Comparison of ENCODE assay signal across 8 cellular contexts in the genomic region with DNA sequence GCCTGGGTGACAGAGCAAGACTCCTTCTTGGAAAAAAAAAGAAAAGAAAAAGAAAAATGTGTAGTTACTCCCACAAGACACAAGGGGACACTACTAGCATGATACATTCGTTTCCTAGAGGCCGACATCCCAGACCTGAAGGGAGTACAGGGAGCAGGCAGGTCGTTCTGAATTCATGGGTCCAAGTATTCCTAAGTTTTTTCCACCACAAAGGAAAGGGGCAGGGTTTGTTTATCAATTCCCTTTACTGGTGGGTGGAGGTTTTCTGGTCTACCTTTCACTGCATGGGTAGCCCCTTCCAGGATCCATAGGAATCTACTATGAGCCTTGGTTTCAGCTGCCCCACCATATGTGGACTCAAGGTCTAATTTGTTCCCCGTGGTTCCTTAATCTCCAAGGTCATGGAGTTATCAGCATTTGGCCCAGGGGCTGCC. TPM values are rescaled to one million over a fixed set of nuclear protein-coding genes. Genes with fewer than 3 reads are reported as not detected.
A peak's percentile ranks its signal among the peaks of the same experiment; 100 is the strongest.
DNase-seq lines count a peak whose midpoint lies in the region; ATAC-seq, FAIRE-seq and TF ChIP-seq lines count a peak whose summit lies in the region.

No MANE protein-coding gene starts in this region.

- H3K4me3 ChIP-seq in GM12878 (no peak overlapping the region), skeletal muscle satellite cell (ENCODE audit: low read length) (no peak overlapping the region)

- H3K36me3 ChIP-seq in GM12878 (ENCODE audit: control insufficient read depth in 2 of 2, insufficient read depth in 2 of 2, low read length in 1 of 2), result no peaks in the 10 kb centered on the region
- H3K36me3 ChIP-seq in skeletal muscle satellite cell (ENCODE audit: insufficient read depth, low read length), result no peaks in the 10 kb centered on the region

- H3K4me1 ChIP-seq in GM12878 (ENCODE audit: control insufficient read depth, insufficient read depth, low read length) (peaks cover 16% of the 10 kb centered on the region), skeletal muscle satellite cell (ENCODE audit: control insufficient read depth, insufficient read depth, low read length) (peaks cover 10% of the 10 kb centered on the region)

- H3K9ac ChIP-seq in GM12878 (ENCODE audit: control insufficient read depth, insufficient read depth, low read length) (no peak overlapping the region), skeletal muscle satellite cell (ENCODE audit: low read depth, low read length) (peak overlapping the region; percentile 9)

- ATAC-seq in GM12878 (peak; percentile 42), HG03280 (IDR thresholded peaks at IDR 0.05; ENCODE audit: unreplicated experiment) (no peak)

- TF ChIP-seq POLR2A in GM12878 (IDR thresholded peaks at IDR 0.05; ENCODE audit: low read depth, low read length), result no peak

- no peak overlapping the region for H3K27ac ChIP-seq in GM12878 (ENCODE audit: control insufficient read depth, insufficient read depth)

- peak; percentile 94 for TF ChIP-seq RAD21 in GM12878 (IDR thresholded peaks at IDR 0.05; ENCODE audit: insufficient read depth, low read depth, low read length)

- in situ Hi-C loops in GM12878 (cut with MboI), result loop anchor here (5.0 kb wide), 1 partner anchor 146 kb away; no protein-coding TSS in a partner anchor

- H3K27me3 ChIP-seq in GM12878 (replicated peaks in 1 of 2; ENCODE audit: control insufficient read depth in 2 of 2, insufficient read depth in 2 of 2, low read length in 1 of 2) (no peaks in the 10 kb centered on the region; a peak in 1 of 4 replicates), skeletal muscle satellite cell (ENCODE audit: control insufficient read depth, insufficient read depth, low read length) (no peaks in the 10 kb centered on the region)

- peak; percentile 88 for DNase-seq in DMS79 treated with DMSO at 0.1 percent for 48 hours (lab: John Stamatoyannopoulos, UW)
- peak; percentile 86 for DNase-seq in HuH-7.5 (ENCODE audit: low spot score)
- DNase-seq in NCI-H82 (lab: John Stamatoyannopoulos, UW), result peak; percentile 82
- no peak for DNase-seq in GM12878 (ENCODE audit: low read depth, low spot score)
- DNase-seq in iPS DF 19.7 (ENCODE audit: low read depth, low spot score), result peak; percentile 57
- DNase-seq in NK-92 treated with Interleukin-12 subunit alpha and Interleukin-12 subunit beta, amount 100 ng/mL, for 24 hours (lab: John Stamatoyannopoulos, UW), result no peak

- RAD21 ChIA-PET in GM12878 (lab: Charles Lee; ENCODE audit: unreplicated experiment), result interaction anchor here (1.0 to 1.9 kb wide), 5 partner anchors 15 to 144 kb away, joined by 5 to 10 read pairs (median 5); no protein-coding TSS in a partner anchor

- H3K9me3 ChIP-seq in GM12878 (replicated peaks; ENCODE audit: control insufficient read depth, insufficient read depth, low read length), result no peaks in the 10 kb centered on the region
- no peaks in the 10 kb centered on the region for H3K9me3 ChIP-seq in skeletal muscle satellite cell (replicated peaks; ENCODE audit: low read length)

- SMC1A ChIA-PET in GM12878 (lab: Charles Lee; ENCODE audit: uncharacterized antibody, unreplicated experiment), result interaction anchor here (0.7 to 3.0 kb wide), 8 partner anchors 12 to 144 kb away, joined by 3 to 18 read pairs (median 5); partner anchors contain the start of gene FRMD8

- BruUV-seq in GM12878 (replicated peaks; lab: Mats Ljungman, UMichigan), result no TSS peak

- WGBS in GM12878 (ENCODE audit: insufficient coverage, insufficient replicate concordance, low lambda C conversion rate, missing lambda C conversion rate), result 1% methylated on average over 4 of the region's 4 CpGs

- TF ChIP-seq CTCF in GM12878 (IDR thresholded peaks at IDR 0.05 in 2 of 3, conservative IDR thresholded peaks at IDR 0.05 in 1 of 3; ENCODE audit: control insufficient read depth in 2 of 3, extremely low read depth in 1 of 3, insufficient read depth in 1 of 3, low read depth in 3 of 3, low read length in 3 of 3), result peak; percentile 74 to 79 (median 76)

- H3K79me2 ChIP-seq in GM12878 (ENCODE audit: control insufficient read depth, insufficient read depth, low read length), result no peaks in the 10 kb centered on the region

- intact Hi-C loops in GM12878 (cut with micrococcal nuclease; ENCODE audit: unreplicated experiment), result loop anchor here (1.0 to 5.0 kb wide), 3 partner anchors 51 to 144 kb away; no protein-coding TSS in a partner anchor

- no peak for FAIRE-seq in GM12878 (lab: Jason Lieb, UNC)

- no peaks in the 10 kb centered on the region for H4K20me1 ChIP-seq in GM12878 (ENCODE audit: control insufficient read depth, insufficient read depth)

- peak overlapping the region; percentile 41 for H2AFZ ChIP-seq in GM12878 (ENCODE audit: control insufficient read depth, low read depth, low read length)

- CTCF ChIA-PET in GM12878 (lab: Yijun Ruan, JAX), result interaction anchor here (0.6 to 4.4 kb wide), 11 partner anchors 14 to 147 kb away, joined by 3 to 29 read pairs (median 4); no protein-coding TSS in a partner anchor

- TF ChIP-seq EP300 in GM12878 (IDR thresholded peaks at IDR 0.05; ENCODE audit: borderline replicate concordance in 1 of 2, control insufficient read depth in 1 of 2, low read depth in 2 of 2, low read length in 2 of 2), result no peak

- H3K4me2 ChIP-seq in GM12878 (ENCODE audit: control insufficient read depth, insufficient read depth), result no peak overlapping the region
- no peak overlapping the region for H3K4me2 ChIP-seq in skeletal muscle satellite cell (ENCODE audit: low read length)

- POLR2A ChIA-PET in GM12878 (lab: Charles Lee), result no interaction called here

RNA-seq across cellular contexts. Expression of gene TIGD3, which starts 11.8 kb away (rescaled TPM):
- 0.79 and 1.3 TPM in 2 replicates for total RNA-seq in GM12878 (2013; cell fraction: nucleolus; rRNA removed)
- total RNA-seq in GM12878 (2014; rRNA removed) (1.3 and 1.4 TPM in 2 replicates), GM12878 (2014; rRNA removed; fragmentation: Illumina TruSeq; extraction: Trizol) (0.18 and 0.49 TPM in 2 replicates), GM12878 (2021) (1.2 and 1.3 TPM in 2 replicates)
- 0.33 TPM for polyA plus RNA-seq in GM12878 (2011; ENCODE audit: low read depth)
- polyA plus RNA-seq in GM12878 (2011; rRNA removed) (0.20 and 0.41 TPM in 2 replicates), GM12878 (2014; fragmentation: Illumina TruSeq; extraction: Trizol) (0.25 and 0.52 TPM in 2 replicates), GM12878 (2014; fragmentation: Nextera tagmentation; extraction: Ambion mirVana) (under 1 TPM; 0.13 TPM), GM12878 (2014; rRNA removed) (0.66 and 1.00 TPM in 2 replicates), GM12878 (2016; fragmentation: Nextera tagmentation; extraction: Ambion mirVana) (under 1 TPM; 0.64 to 0.95 TPM)
- 0.37 and 0.59 TPM in 2 replicates for polyA plus RNA-seq in GM12878 (2011; cell fraction: cytosol; rRNA removed)
- 0.96 and 1.4 TPM in 2 replicates for polyA plus RNA-seq in GM12878 (2011; cell fraction: nucleus; rRNA removed)
- polyA plus RNA-seq in GM12878 (2012), result 0.50 and 0.94 TPM in 2 replicates
- 0.44 and 0.82 TPM in 2 replicates for polyA minus RNA-seq in GM12878 (2011; rRNA and poly(A)+ RNA removed)
- polyA minus RNA-seq in GM12878 (2011; cell fraction: cytosol; rRNA and poly(A)+ RNA removed), result not detected in 2 replicates
- 0.24 and 0.67 TPM in 2 replicates for polyA minus RNA-seq in GM12878 (2011; cell fraction: nucleus; rRNA and poly(A)+ RNA removed)
- total RNA-seq in skeletal muscle satellite cell (2012; rRNA removed), result under 0.01 TPM in 1 of 2 replicates, not detected in the other

RNA-seq across cellular contexts. Expression of gene SLC25A45, which starts 16.1 kb away (rescaled TPM):
- total RNA-seq in GM12878 (2013; cell fraction: nucleolus; rRNA removed), result 23.1 and 23.7 TPM in 2 replicates
- 19.4 and 22.8 TPM in 2 replicates for total RNA-seq in GM12878 (2014; rRNA removed)
- 10.8 and 13.1 TPM in 2 replicates for total RNA-seq in GM12878 (2014; rRNA removed; fragmentation: Illumina TruSeq; extraction: Trizol)
- total RNA-seq in GM12878 (2021), result 28.6 and 29.1 TPM in 2 replicates
- polyA plus RNA-seq in GM12878 (2011; ENCODE audit: low read depth), result 10.7 TPM
- 9.2 and 15.4 TPM in 2 replicates for polyA plus RNA-seq in GM12878 (2011; rRNA removed)
- 20.7 and 25.7 TPM in 2 replicates for polyA plus RNA-seq in GM12878 (2011; cell fraction: cytosol; rRNA removed)
- polyA plus RNA-seq in GM12878 (2011; cell fraction: nucleus; rRNA removed), result 46.7 and 57.3 TPM in 2 replicates
- 17.8 and 25.4 TPM in 2 replicates for polyA plus RNA-seq in GM12878 (2012)
- polyA plus RNA-seq in GM12878 (2014; fragmentation: Illumina TruSeq; extraction: Trizol), result 15.5 and 17.8 TPM in 2 replicates
- 1 to 10 TPM; 4.1 to 9.7 TPM for polyA plus RNA-seq in GM12878 (2014; fragmentation: Nextera tagmentation; extraction: Ambion mirVana)
- 33.7 and 35.5 TPM in 2 replicates for polyA plus RNA-seq in GM12878 (2014; rRNA removed)
- 10 to 100 TPM; 31.0 to 35.2 TPM for polyA plus RNA-seq in GM12878 (2016; fragmentation: Nextera tagmentation; extraction: Ambion mirVana)
- 3.9 and 9.1 TPM in 2 replicates for polyA minus RNA-seq in GM12878 (2011; rRNA and poly(A)+ RNA removed)
- 1.9 and 4.7 TPM in 2 replicates for polyA minus RNA-seq in GM12878 (2011; cell fraction: cytosol; rRNA and poly(A)+ RNA removed)
- 6.6 and 8.6 TPM in 2 replicates for polyA minus RNA-seq in GM12878 (2011; cell fraction: nucleus; rRNA and poly(A)+ RNA removed)
- 1.3 and 2.0 TPM in 2 replicates for total RNA-seq in skeletal muscle satellite cell (2012; rRNA removed)

RNA-seq across cellular contexts. Expression of gene FRMD8, which starts 20.1 kb away (rescaled TPM):
- total RNA-seq in GM12878 (2013; cell fraction: nucleolus; rRNA removed), result 52.5 and 60.5 TPM in 2 replicates
- total RNA-seq in GM12878 (2014; rRNA removed) (40.9 and 47.5 TPM in 2 replicates), GM12878 (2014; rRNA removed; fragmentation: Illumina TruSeq; extraction: Trizol) (12.2 and 14.3 TPM in 2 replicates), GM12878 (2021) (65.1 and 69.4 TPM in 2 replicates)
- polyA plus RNA-seq in GM12878 (2011; ENCODE audit: low read depth), result 8.2 TPM
- polyA plus RNA-seq in GM12878 (2011; rRNA removed) (8.0 and 18.4 TPM in 2 replicates), GM12878 (2014; fragmentation: Illumina TruSeq; extraction: Trizol) (6.6 and 14.0 TPM in 2 replicates), GM12878 (2014; fragmentation: Nextera tagmentation; extraction: Ambion mirVana) (1 to 10 TPM; 8.3 TPM), GM12878 (2014; rRNA removed) (53.8 and 55.9 TPM in 2 replicates), GM12878 (2016; fragmentation: Nextera tagmentation; extraction: Ambion mirVana) (10 to 100 TPM; 37.7 to 42.4 TPM)
- polyA plus RNA-seq in GM12878 (2011; cell fraction: cytosol; rRNA removed), result 28.1 and 42.6 TPM in 2 replicates
- polyA plus RNA-seq in GM12878 (2011; cell fraction: nucleus; rRNA removed), result 58.9 and 140 TPM in 2 replicates
- 14.9 and 21.0 TPM in 2 replicates for polyA plus RNA-seq in GM12878 (2012)
- 26.0 and 32.5 TPM in 2 replicates for polyA minus RNA-seq in GM12878 (2011; rRNA and poly(A)+ RNA removed)
- polyA minus RNA-seq in GM12878 (2011; cell fraction: cytosol; rRNA and poly(A)+ RNA removed), result 21.4 and 21.8 TPM in 2 replicates
- polyA minus RNA-seq in GM12878 (2011; cell fraction: nucleus; rRNA and poly(A)+ RNA removed), result 33.6 and 61.0 TPM in 2 replicates
- total RNA-seq in skeletal muscle satellite cell (2012; rRNA removed), result 40.3 and 51.8 TPM in 2 replicates

RNA-seq across cellular contexts. Expression of gene DPF2, which starts 32.7 kb away (rescaled TPM):
- total RNA-seq in GM12878 (2013; cell fraction: nucleolus; rRNA removed), result 54.0 and 61.9 TPM in 2 replicates
- total RNA-seq in GM12878 (2014; rRNA removed) (34.0 and 36.2 TPM in 2 replicates), GM12878 (2014; rRNA removed; fragmentation: Illumina TruSeq; extraction: Trizol) (27.5 and 27.9 TPM in 2 replicates), GM12878 (2021) (49.2 and 57.3 TPM in 2 replicates)
- 20.0 TPM for polyA plus RNA-seq in GM12878 (2011; ENCODE audit: low read depth)
- polyA plus RNA-seq in GM12878 (2011; rRNA removed) (24.3 and 29.4 TPM in 2 replicates), GM12878 (2014; fragmentation: Illumina TruSeq; extraction: Trizol) (44.0 and 54.1 TPM in 2 replicates), GM12878 (2014; fragmentation: Nextera tagmentation; extraction: Ambion mirVana) (10 to 100 TPM; 14.7 to 15.0 TPM), GM12878 (2014; rRNA removed) (32.0 and 33.1 TPM in 2 replicates), GM12878 (2016; fragmentation: Nextera tagmentation; extraction: Ambion mirVana) (10 to 100 TPM; 56.8 to 60.0 TPM)
- polyA plus RNA-seq in GM12878 (2011; cell fraction: cytosol; rRNA removed), result 40.3 and 53.9 TPM in 2 replicates
- 79.8 and 81.5 TPM in 2 replicates for polyA plus RNA-seq in GM12878 (2011; cell fraction: nucleus; rRNA removed)
- polyA plus RNA-seq in GM12878 (2012), result 37.2 and 38.7 TPM in 2 replicates
- polyA minus RNA-seq in GM12878 (2011; rRNA and poly(A)+ RNA removed), result 28.1 and 45.1 TPM in 2 replicates
- 15.8 and 23.3 TPM in 2 replicates for polyA minus RNA-seq in GM12878 (2011; cell fraction: cytosol; rRNA and poly(A)+ RNA removed)
- 19.9 and 34.4 TPM in 2 replicates for polyA minus RNA-seq in GM12878 (2011; cell fraction: nucleus; rRNA and poly(A)+ RNA removed)
- total RNA-seq in skeletal muscle satellite cell (2012; rRNA removed), result 32.3 and 34.5 TPM in 2 replicates

RNA-seq across cellular contexts. Expression of gene CDC42EP2, which starts 51.7 kb away (rescaled TPM):
- 3.5 and 4.6 TPM in 2 replicates for total RNA-seq in GM12878 (2013; cell fraction: nucleolus; rRNA removed)
- total RNA-seq in GM12878 (2014; rRNA removed) (0.44 TPM in 1 of 2 replicates, not detected in the other), GM12878 (2014; rRNA removed; fragmentation: Illumina TruSeq; extraction: Trizol) (0.23 TPM in 1 of 2 replicates, not detected in the other), GM12878 (2021) (0.66 and 1.2 TPM in 2 replicates)
- 0.13 TPM for polyA plus RNA-seq in GM12878 (2011; ENCODE audit: low read depth)
- polyA plus RNA-seq in GM12878 (2011; rRNA removed) (0.03 TPM in 1 of 2 replicates, not detected in the other), GM12878 (2014; fragmentation: Illumina TruSeq; extraction: Trizol) (0.06 TPM in 1 of 2 replicates, not detected in the other), GM12878 (2014; fragmentation: Nextera tagmentation; extraction: Ambion mirVana) (under 1 TPM in 1 of 2 experiments, not detected in 1; 0.07 TPM), GM12878 (2014; rRNA removed) (0.12 and 0.41 TPM in 2 replicates), GM12878 (2016; fragmentation: Nextera tagmentation; extraction: Ambion mirVana) (under 1 TPM; 0.09 to 0.13 TPM)
- 0.08 TPM in 1 of 2 replicates, not detected in the other for polyA plus RNA-seq in GM12878 (2011; cell fraction: cytosol; rRNA removed)
- polyA plus RNA-seq in GM12878 (2011; cell fraction: nucleus; rRNA removed), result 0.41 and 0.58 TPM in 2 replicates
- polyA plus RNA-seq in GM12878 (2012), result 0.88 and 1.3 TPM in 2 replicates
- 0.46 TPM in 1 of 2 replicates, not detected in the other for polyA minus RNA-seq in GM12878 (2011; rRNA and poly(A)+ RNA removed)
- 0.53 TPM in 1 of 2 replicates, not detected in the other for polyA minus RNA-seq in GM12878 (2011; cell fraction: cytosol; rRNA and poly(A)+ RNA removed)
- polyA minus RNA-seq in GM12878 (2011; cell fraction: nucleus; rRNA and poly(A)+ RNA removed), result 0.12 TPM in 1 of 2 replicates, not detected in the other
- total RNA-seq in skeletal muscle satellite cell (2012; rRNA removed), result 18.0 and 36.9 TPM in 2 replicates

Comparison
In these comparisons a context has a peak if more than half of its experiments do, and no peak if none do; other contexts are left out.
1. DNase-seq: peak in DMS79 treated with DMSO at 0.1 percent for 48 hours (single experiment), HuH-7.5 (single experiment), NCI-H82 (single experiment) and iPS DF 19.7 (single experiment); none in GM12878 (single experiment) and NK-92 treated with Interleukin-12 subunit alpha and Interleukin-12 subunit beta, amount 100 ng/mL, for 24 hours (single experiment).